ENCODE assay signal across 8 cellular contexts in the genomic region with DNA sequence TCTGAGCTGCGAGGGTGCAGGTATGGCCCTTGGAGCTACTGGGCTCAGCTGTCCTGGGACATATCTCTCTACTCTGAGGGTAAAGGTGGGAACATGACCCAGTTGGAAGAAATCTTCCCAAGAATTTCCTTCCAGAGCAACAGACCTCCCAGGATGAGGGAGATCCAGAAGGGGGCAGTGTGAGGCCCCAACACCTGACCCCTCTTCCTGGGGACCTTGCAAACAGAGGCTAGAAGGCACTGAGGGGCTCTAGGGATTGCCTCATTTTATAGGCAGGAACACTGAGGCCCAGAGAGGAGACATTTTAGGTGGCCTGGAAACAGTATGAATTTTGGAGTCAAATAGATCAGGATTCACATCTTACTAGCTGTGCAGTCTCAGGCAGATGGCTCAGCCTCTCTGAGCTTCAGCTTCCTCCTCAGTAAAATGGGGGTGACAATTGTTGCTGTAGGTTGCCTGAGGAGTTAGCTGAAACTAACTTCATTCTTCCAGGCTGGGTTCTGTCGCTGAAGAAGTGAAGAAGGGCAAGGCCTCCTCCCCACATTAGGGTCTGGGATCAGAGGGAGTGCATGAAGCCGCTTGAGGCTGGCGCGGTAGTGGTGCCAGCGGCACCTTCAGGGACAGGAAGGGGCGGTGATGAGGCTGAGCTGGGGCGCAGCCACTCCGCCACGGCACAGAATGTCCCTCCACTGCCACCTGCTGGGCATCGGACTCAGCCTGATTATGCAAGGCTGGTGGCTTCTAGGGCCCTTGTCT. TPM values are rescaled to one million over a fixed set of nuclear protein-coding genes. Genes with fewer than 3 reads are reported as not detected.
A peak's percentile ranks its signal among the peaks of the same experiment; 100 is the strongest.
DNase-seq lines count a peak whose midpoint lies in the region; ATAC-seq, FAIRE-seq and TF ChIP-seq lines count a peak whose summit lies in the region.

No MANE protein-coding gene starts in this region.

- POLR2A ChIA-PET in A549 (lab: Yijun Ruan, JAX): no interaction called here
- POLR2A ChIA-PET in activated CD4-positive, alpha-beta memory T cell treated with anti-CD3 and anti-CD28 coated beads for 36 hours (lab: Charles Lee): interaction anchor here (0.6 kb wide), 1 partner anchor 79 kb away, joined by 3 read pairs; no protein-coding TSS in a partner anchor

- FAIRE-seq in A549 (lab: Jason Lieb, UNC) (no peak), GM18507 (lab: Jason Lieb, UNC) (peak; percentile 94)

- ATAC-seq in A549 (peak; percentile 89 to 96), HG03196 (IDR thresholded peaks at IDR 0.05; ENCODE audit: unreplicated experiment) (peak; percentile 85)

- no peak for TF ChIP-seq POLR2A in A549 (IDR thresholded peaks at IDR 0.05; ENCODE audit: low read length)

- CTCF ChIA-PET in A549 (lab: Yijun Ruan, JAX): interaction anchor here (0.6 to 10.4 kb wide), 33 partner anchors 7 to 705 kb away, joined by 3 to 171 read pairs (median 4); no protein-coding TSS in a partner anchor
- CTCF ChIA-PET in activated CD4-positive, alpha-beta memory T cell treated with anti-CD3 and anti-CD28 coated beads for 36 hours (lab: Charles Lee): interaction anchor here (0.6 to 11.6 kb wide), 44 partner anchors 10 to 431 kb away, joined by 3 to 469 read pairs (median 4); a partner anchor contains a TSS

- H3K4me1 Mint-ChIP-seq in activated CD4-positive, alpha-beta memory T cell treated with anti-CD3 and anti-CD28 coated beads for 36 hours (ENCODE audit: low read depth): peaks cover 3% of the 10 kb centered on the region

- no peaks in the 10 kb centered on the region for H3K9me3 ChIP-seq in A549

- no peaks in the 10 kb centered on the region for H3K36me3 Mint-ChIP-seq in activated CD4-positive, alpha-beta memory T cell treated with anti-CD3 and anti-CD28 coated beads for 36 hours

- 0 out of 3 replicates have a peak overlapping the region, but pooled peaks have one; percentile 23 for H3K4me3 ChIP-seq in A549

- H3K4me1 ChIP-seq in A549: 0 out of 3 replicates have a peak, but pooled peaks cover 3% of the 10 kb centered on the region

- TF ChIP-seq CTCF in A549 (IDR thresholded peaks at IDR 0.05): peak; percentile 71

- intact Hi-C loops in activated CD4-positive, alpha-beta memory T cell treated with anti-CD3 and anti-CD28 coated beads for 36 hours (cut with micrococcal nuclease): loop anchor here (1.0 to 5.0 kb wide), 5 partner anchors 74 to 431 kb away; a partner anchor contains a TSS

- TF ChIP-seq RAD21 in A549 (conservative IDR thresholded peaks at IDR 0.05 in 1 of 2, IDR thresholded peaks at IDR 0.05 in 1 of 2): peak; percentile 89 to 90

- no peaks in the 10 kb centered on the region for H3K9me3 Mint-ChIP-seq in activated CD4-positive, alpha-beta memory T cell treated with anti-CD3 and anti-CD28 coated beads for 36 hours

- 2% methylated on average over 11 of the region's 11 CpGs for WGBS in A549 (ENCODE audit: missing lambda C conversion rate)

- no peaks in the 10 kb centered on the region for H3K27me3 Mint-ChIP-seq in activated CD4-positive, alpha-beta memory T cell treated with anti-CD3 and anti-CD28 coated beads for 36 hours

- H3K27ac ChIP-seq in A549: peak overlapping the region; percentile 40 to 55; a peak in 3 of 6 replicates

- H3K4me2 ChIP-seq in A549: peak overlapping the region; percentile 73

- no peak for TF ChIP-seq EP300 in A549 (IDR thresholded peaks at IDR 0.05)

- peak; percentile 71 to 78 for DNase-seq in A549 (ENCODE audit: low read depth in 1 of 2, low spot score in 1 of 2)
- peak; percentile 81 for DNase-seq in GM18507 (ENCODE audit: extremely low spot score, insufficient read length, low read depth)
- DNase-seq in NCI-H748 (lab: John Stamatoyannopoulos, UW; ENCODE audit: unreplicated experiment): peak; percentile 85
- peak; percentile 92 for DNase-seq in activated CD4-positive, alpha-beta memory T cell treated with anti-CD3 and anti-CD28 coated beads for 36 hours
- peak; percentile 32 to 70 for DNase-seq in dermis microvascular lymphatic vessel endothelial cell (ENCODE audit: low read depth in 2 of 2)
- peak; percentile 67 to 77 for DNase-seq in lung microvascular endothelial cell (ENCODE audit: low read depth in 2 of 2)
- peak; percentile 74 to 82 (median 78) for DNase-seq in stimulated activated CD4-positive, alpha-beta T cell treated with anti-CD3 and anti-CD28 coated beads, TNF-alpha, amount 100 ng/mL, for 4 hours (ENCODE audit: low read depth in 3 of 3)

- peak overlapping the region; percentile 59 for H3K4me3 Mint-ChIP-seq in activated CD4-positive, alpha-beta memory T cell treated with anti-CD3 and anti-CD28 coated beads for 36 hours

- H3K27ac Mint-ChIP-seq in activated CD4-positive, alpha-beta memory T cell treated with anti-CD3 and anti-CD28 coated beads for 36 hours: no peak overlapping the region

TF ChIP-seq in A549, 52 proteins besides CTCF, POLR2A, EP300 and RAD21:
- TF ChIP-seq RARB (CRISPR knock-in tag; IDR thresholded peaks at IDR 0.05) (no peak), SMC3 (IDR thresholded peaks at IDR 0.05) (peak; percentile 96), CEBPB (IDR thresholded peaks at IDR 0.05) (peak in 1 of 2 experiments; percentile 75; a peak in 1 of 4 replicates)

RNA-seq across cellular contexts. Expression of a gene that starts 11.4 kb away (rescaled TPM):
- not detected in 2 replicates for polyA plus RNA-seq in A549 (2011; rRNA removed)
- not detected in 2 replicates for polyA plus RNA-seq in A549 (2012; cell fraction: cytosol; rRNA removed)
- not detected in 2 replicates for polyA plus RNA-seq in A549 (2012; cell fraction: nucleus; rRNA removed)
- not detected in 3 replicates for polyA plus RNA-seq in A549 (2017; fragmentation: RNase III; extraction: RNeasy Plus Mini Kit Qiagen cat#74134 plus additional on column Dnase treatment)
- polyA minus RNA-seq in A549 (2011; rRNA and poly(A)+ RNA removed): not detected in 2 replicates
- not detected for total RNA-seq in activated CD4-positive, alpha-beta memory T cell treated with anti-CD3 and anti-CD28 coated beads for 36 hours
- total RNA-seq in dermis microvascular lymphatic vessel endothelial cell: not detected in 2 replicates
- total RNA-seq in lung microvascular endothelial cell: not detected in 2 replicates

RNA-seq across cellular contexts. Expression of a gene that starts 19.7 kb away (rescaled TPM):
- polyA plus RNA-seq in A549 (2011; rRNA removed): not detected in 2 replicates
- polyA plus RNA-seq in A549 (2012; cell fraction: cytosol; rRNA removed): not detected in 2 replicates
- polyA plus RNA-seq in A549 (2012; cell fraction: nucleus; rRNA removed): not detected in 2 replicates
- not detected in 3 replicates for polyA plus RNA-seq in A549 (2017; fragmentation: RNase III; extraction: RNeasy Plus Mini Kit Qiagen cat#74134 plus additional on column Dnase treatment)
- polyA minus RNA-seq in A549 (2011; rRNA and poly(A)+ RNA removed): not detected in 2 replicates
- not detected for total RNA-seq in activated CD4-positive, alpha-beta memory T cell treated with anti-CD3 and anti-CD28 coated beads for 36 hours
- total RNA-seq in dermis microvascular lymphatic vessel endothelial cell: not detected in 2 replicates
- total RNA-seq in lung microvascular endothelial cell: not detected in 2 replicates

Comparison
In these comparisons a context has a peak if more than half of its experiments do, and no peak if none do; other contexts are left out.
1. Peak in every context shown above with its lines: DNase-seq, ATAC-seq, H3K4me3 ChIP-seq and H3K27ac ChIP-seq.